Comparison of ENCODE assay signal across 9 cellular contexts in the genomic region with DNA sequence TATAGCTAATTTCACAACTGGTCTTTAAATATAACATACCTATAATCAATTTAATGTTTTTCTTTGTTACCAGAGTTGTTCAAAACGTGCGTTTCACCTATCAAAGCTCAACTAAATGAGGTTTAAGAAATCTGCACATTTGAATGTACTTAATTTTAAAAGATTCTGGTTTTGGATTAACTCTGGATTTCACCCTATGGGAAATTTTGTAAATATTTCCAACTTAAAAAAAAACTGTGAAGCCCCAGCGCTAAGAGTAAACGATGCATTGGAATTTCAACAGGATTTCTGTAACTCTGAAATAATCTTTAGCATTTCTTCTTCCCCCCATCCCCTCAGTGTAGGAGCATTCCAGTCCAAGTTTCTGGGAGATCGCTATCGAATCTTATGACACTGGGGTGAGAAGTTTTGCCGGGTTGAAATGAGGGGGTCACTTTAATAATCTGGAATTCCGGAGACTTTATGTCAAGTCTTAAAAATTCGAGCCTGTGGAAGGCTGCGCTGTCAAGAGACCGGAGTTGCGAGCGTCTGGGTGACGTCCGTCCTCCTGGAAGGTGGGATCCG. TPM values are rescaled to one million over a fixed set of nuclear protein-coding genes. Genes with fewer than 3 reads are reported as not detected.
DNase-seq lines count a peak whose midpoint lies in the region; ATAC-seq lines count a peak whose summit lies in the region.
"Had no signal": no experiment of that assay in that cellular context is flagged by ENCODE, and none has a peak within 500 bp of the region (broad histone marks: within the 10 kb centered on the region; RNA-seq: fewer than 3 reads in every experiment).

No MANE protein-coding gene starts in this region.

- H3K4me3 ChIP-seq in HUES64 (ENCODE audit: low read length), result peak overlapping the region; percentile 86
- H3K4me3 ChIP-seq in iPS-18c (ENCODE audit: insufficient read depth, low read depth, low read length), result peak overlapping the region; percentile 57

- H3K9me3 ChIP-seq in HUES64 (ENCODE audit: insufficient read depth, low read depth, low read length) (no peaks in the 10 kb centered on the region), iPS-18c (ENCODE audit: control insufficient read depth, insufficient read depth, low read length) (peaks cover 2% of the 10 kb centered on the region)

- peaks cover 17% of the 10 kb centered on the region for H3K4me1 Mint-ChIP-seq in activated T-helper 2 cell treated with anti-CD3 and anti-CD28 coated beads, Interferon-gamma antibody, Interleukin-2, Interleukin-4, amounts not matched to agents 10 μg/mL and 5 μg/mL and 100 μg/mL, durations not matched to agents 14 hours and 24 hours and 36 hours (ENCODE audit: low read depth)
- peaks cover 24% of the 10 kb centered on the region for H3K4me1 Mint-ChIP-seq in stimulated activated naive CD8-positive, alpha-beta T cell treated with anti-CD3 and anti-CD28 coated beads, Interleukin-15, amount 100 ng/mL, for 72 hours

- peak overlapping the region; percentile 79 for H3K4me3 Mint-ChIP-seq in activated T-helper 2 cell treated with anti-CD3 and anti-CD28 coated beads, Interferon-gamma antibody, Interleukin-2, Interleukin-4, amounts not matched to agents 10 μg/mL and 5 μg/mL and 100 μg/mL, durations not matched to agents 14 hours and 24 hours and 36 hours (ENCODE audit: low read depth)
- H3K4me3 Mint-ChIP-seq in stimulated activated naive CD8-positive, alpha-beta T cell treated with anti-CD3 and anti-CD28 coated beads, Interleukin-15, amount 100 ng/mL, for 72 hours, result peak overlapping the region; percentile 89 to 97

- no peak for ATAC-seq in stimulated activated naive CD8-positive, alpha-beta T cell treated with anti-CD3 and anti-CD28 coated beads, Interleukin-15, amount 100 ng/mL, for 72 hours
- no peak for ATAC-seq in HG03378 (IDR thresholded peaks at IDR 0.05; ENCODE audit: unreplicated experiment)

- H3K27me3 Mint-ChIP-seq in activated T-helper 2 cell treated with anti-CD3 and anti-CD28 coated beads, Interferon-gamma antibody, Interleukin-2, Interleukin-4, amounts not matched to agents 10 μg/mL and 5 μg/mL and 100 μg/mL, durations not matched to agents 14 hours and 24 hours and 36 hours (ENCODE audit: low read depth), result peaks cover 21% of the 10 kb centered on the region
- peaks cover 10% of the 10 kb centered on the region for H3K27me3 Mint-ChIP-seq in stimulated activated naive CD8-positive, alpha-beta T cell treated with anti-CD3 and anti-CD28 coated beads, Interleukin-15, amount 100 ng/mL, for 72 hours

- no peak overlapping the region for H3K27ac Mint-ChIP-seq in activated T-helper 2 cell treated with anti-CD3 and anti-CD28 coated beads, Interferon-gamma antibody, Interleukin-2, Interleukin-4, amounts not matched to agents 10 μg/mL and 5 μg/mL and 100 μg/mL, durations not matched to agents 14 hours and 24 hours and 36 hours
- H3K27ac Mint-ChIP-seq in stimulated activated naive CD8-positive, alpha-beta T cell treated with anti-CD3 and anti-CD28 coated beads, Interleukin-15, amount 100 ng/mL, for 72 hours, result no peak overlapping the region

- H3K27me3 ChIP-seq in HUES64 (ENCODE audit: insufficient read depth, low read length), result peaks cover 6% of the 10 kb centered on the region

- H3K27ac ChIP-seq in HUES64 (ENCODE audit: low read depth, low read length), result peak overlapping the region; percentile 94; the same call in 1 of the 2 replicates

- H3K36me3 ChIP-seq in HUES64 (ENCODE audit: insufficient read depth, low read length), result 0 out of 2 replicates have a peak, but pooled peaks cover 4% of the 10 kb centered on the region

- H3K36me3 Mint-ChIP-seq in activated T-helper 2 cell treated with anti-CD3 and anti-CD28 coated beads, Interferon-gamma antibody, Interleukin-2, Interleukin-4, amounts not matched to agents 10 μg/mL and 5 μg/mL and 100 μg/mL, durations not matched to agents 14 hours and 24 hours and 36 hours (ENCODE audit: low read depth), result peaks cover 7% of the 10 kb centered on the region

- no peaks in the 10 kb centered on the region for H3K9me3 Mint-ChIP-seq in activated T-helper 2 cell treated with anti-CD3 and anti-CD28 coated beads, Interferon-gamma antibody, Interleukin-2, Interleukin-4, amounts not matched to agents 10 μg/mL and 5 μg/mL and 100 μg/mL, durations not matched to agents 14 hours and 24 hours and 36 hours
- peaks cover 0 to 12% of the 10 kb centered on the region in 2 donors for H3K9me3 Mint-ChIP-seq in stimulated activated naive CD8-positive, alpha-beta T cell treated with anti-CD3 and anti-CD28 coated beads, Interleukin-15, amount 100 ng/mL, for 72 hours

- intact Hi-C loops in activated T-helper 2 cell treated with anti-CD3 and anti-CD28 coated beads, Interferon-gamma antibody, Interleukin-2, Interleukin-4, amounts not matched to agents 10 μg/mL and 5 μg/mL and 100 μg/mL, durations not matched to agents 14 hours and 24 hours and 36 hours (cut with micrococcal nuclease), result loop anchor here (1.0 to 5.0 kb wide), 6 partner anchors 136 to 469 kb away; no protein-coding TSS in a partner anchor

- DNase-seq in activated T-helper 2 cell treated with anti-CD3 and anti-CD28 coated beads, Interferon-gamma antibody, Interleukin-2, Interleukin-4, amounts not matched to agents 10 μg/mL and 5 μg/mL and 100 μg/mL, durations not matched to agents 14 hours and 24 hours and 36 hours (ENCODE audit: low spot score), result no peak
- no peak for DNase-seq in stimulated activated naive CD8-positive, alpha-beta T cell treated with anti-CD3 and anti-CD28 coated beads, Interleukin-15, amount 100 ng/mL, for 72 hours
- DNase-seq in NCI-H446 treated with DMSO at 0.1 percent for 48 hours (lab: John Stamatoyannopoulos, UW), result no peak
- DNase-seq in NCI-H446 (lab: John Stamatoyannopoulos, UW), result no peak
- DNase-seq in NCI-H146 (lab: John Stamatoyannopoulos, UW), result no peak
- DNase-seq: NCI-H1436 treated with DMSO at 0.1 percent for 48 hours had no signal

- peaks cover 10% of the 10 kb centered on the region; the same call in 1 of the 2 replicates for H3K4me1 ChIP-seq in HUES64 (ENCODE audit: insufficient read depth, low read length)

- H3K9ac ChIP-seq in HUES64 (ENCODE audit: low read depth, low read length), result peak overlapping the region; percentile 84

- under 1% methylated on average over 14 of the region's 16 CpGs for WGBS in HUES64

RNA-seq across cellular contexts. Expression of gene MAP3K4, which starts 0.6 kb away (rescaled TPM):
- 26.2 TPM for polyA plus RNA-seq in HUES64 (2013, experiment 1 of 2)
- polyA plus RNA-seq in HUES64 (2013, experiment 2 of 2), result 24.5 TPM
- total RNA-seq in activated T-helper 2 cell treated with anti-CD3 and anti-CD28 coated beads, Interferon-gamma antibody, Interleukin-2, Interleukin-4, amounts not matched to agents 10 μg/mL and 5 μg/mL and 100 μg/mL, durations not matched to agents 14 hours and 24 hours and 36 hours, result 49.3 and 53.7 TPM in 2 replicates
